In genomic region chr5:174723315-174723978, GRCh38 we compare ENCODE assay signal across 2 cellular contexts.
TF ChIP-seq lines count a peak whose summit lies in the region.

No MANE protein-coding gene starts in this region.

TF ChIP-seq in IMR-90, 13 proteins besides CTCF, POLR2A, EP300 and RAD21:
- TF ChIP-seq CHD1 (IDR thresholded peaks at IDR 0.05; ENCODE audit: low read depth, low read length), result no peak
- TF ChIP-seq NFE2L2 (IDR thresholded peaks at IDR 0.05; ENCODE audit: low read depth, low read length), result no peak

TF ChIP-seq in H1, 55 proteins besides CTCF, POLR2A, EP300 and RAD21:
- TF ChIP-seq CHD2 (IDR thresholded peaks at IDR 0.05; ENCODE audit: low read length) (no peak), JUN (IDR thresholded peaks at IDR 0.05; ENCODE audit: low read depth, low read length) (no peak), KDM5A (IDR thresholded peaks at IDR 0.05; ENCODE audit: low read length) (no peak), E2F6 (IDR thresholded peaks at IDR 0.05) (no peak), RFX5 (IDR thresholded peaks at IDR 0.05; ENCODE audit: borderline replicate concordance, low read depth, low read length) (no peak), CHD1 (IDR thresholded peaks at IDR 0.05; ENCODE audit: low read depth, low read length) (no peak), CHD7 (IDR thresholded peaks at IDR 0.05; ENCODE audit: insufficient replicate concordance, low read length) (no peak), SAP30 (IDR thresholded peaks at IDR 0.05; ENCODE audit: insufficient read depth, insufficient replicate concordance, low read length) (no peak), ATF2 (IDR thresholded peaks at IDR 0.05; ENCODE audit: low read length) (no peak), TCF12 (IDR thresholded peaks at IDR 0.05; ENCODE audit: low read depth, low read length) (no peak), SIX5 (IDR thresholded peaks at IDR 0.05; ENCODE audit: low read depth, low read length) (no peak), EZH2 (IDR thresholded peaks at IDR 0.05; ENCODE audit: low read depth, low read length, severe bottlenecking) (peak; percentile 91), RNF2 (IDR thresholded peaks at IDR 0.05; ENCODE audit: borderline replicate concordance, low read depth, low read length, missing control alignments, poor library complexity, severe bottlenecking) (peak; percentile 86), SUZ12 (IDR thresholded peaks at IDR 0.05; ENCODE audit: low read length) (peak; percentile 91)
